Comparison of ENCODE assay signal across 8 cellular contexts in genomic region chr17:44533533-44534246, GRCh38. TPM values are rescaled to one million over a fixed set of nuclear protein-coding genes. Genes with fewer than 3 reads are reported as not detected.
A peak's percentile ranks its signal among the peaks of the same experiment; 100 is the strongest.
DNase-seq lines count a peak whose midpoint lies in the region; ATAC-seq and TF ChIP-seq lines count a peak whose summit lies in the region.

No MANE protein-coding gene starts in this region.

- H3K27ac ChIP-seq in CD8-positive, alpha-beta memory T cell (ENCODE audit: low read depth, low read length), result no peak overlapping the region
- H3K27ac ChIP-seq in dorsolateral prefrontal cortex, result peak overlapping the region in 12 of 59 donors; percentile 6 to 82 (median 32)

- H3K4me3 Mint-ChIP-seq in CD8-positive, alpha-beta memory T cell, result no peak overlapping the region
- peak overlapping the region; percentile 6 for H3K4me3 Mint-ChIP-seq in activated CD4-positive, alpha-beta memory T cell treated with anti-CD3 and anti-CD28 coated beads for 36 hours

- intact Hi-C loops in activated CD4-positive, alpha-beta memory T cell treated with anti-CD3 and anti-CD28 coated beads for 36 hours (cut with micrococcal nuclease), result loop anchor here (1.0 to 10.0 kb wide), 3 partner anchors 104 to 331 kb away; no protein-coding TSS in a partner anchor
- intact Hi-C loops in dorsolateral prefrontal cortex (cut with DNase I), result loop anchor here in 1 of 2 donors (2.0 kb wide), 1 partner anchor 103 kb away; no protein-coding TSS in a partner anchor

- peaks cover 3% of the 10 kb centered on the region for H3K27me3 ChIP-seq in CD8-positive, alpha-beta memory T cell (ENCODE audit: insufficient read depth, low read length, poor library complexity, severe bottlenecking)
- H3K27me3 ChIP-seq in dorsolateral prefrontal cortex, result peaks cover 0 to 5% (median 0%) of the 10 kb centered on the region in 45 donors

- TF ChIP-seq CTCF in dorsolateral prefrontal cortex (IDR thresholded peaks at IDR 0.05 in 54 of 56, conservative IDR thresholded peaks at IDR 0.05 in 2 of 56; ENCODE audit: low read depth in 1 of 56, partially characterized antibody in 56 of 56), result peak; percentile 61 to 97 (median 89)

- peak overlapping the region in 5 of 8 donors; percentile 11 to 94 (median 44) for H3K27ac Mint-ChIP-seq in CD8-positive, alpha-beta memory T cell
- no peak overlapping the region for H3K27ac Mint-ChIP-seq in activated CD4-positive, alpha-beta memory T cell treated with anti-CD3 and anti-CD28 coated beads for 36 hours

- POLR2A ChIA-PET in CD8-positive, alpha-beta memory T cell (lab: Charles Lee), result no interaction called here
- POLR2A ChIA-PET in activated CD4-positive, alpha-beta memory T cell treated with anti-CD3 and anti-CD28 coated beads for 36 hours (lab: Charles Lee), result no interaction called here

- no peaks in the 10 kb centered on the region for H3K36me3 Mint-ChIP-seq in CD8-positive, alpha-beta memory T cell
- H3K36me3 Mint-ChIP-seq in activated CD4-positive, alpha-beta memory T cell treated with anti-CD3 and anti-CD28 coated beads for 36 hours, result no peaks in the 10 kb centered on the region

- H3K9me3 ChIP-seq in CD8-positive, alpha-beta memory T cell (ENCODE audit: low read length), result no peaks in the 10 kb centered on the region

- peaks cover 0 to 11% of the 10 kb centered on the region in 2 donors for H3K27me3 Mint-ChIP-seq in CD8-positive, alpha-beta memory T cell
- H3K27me3 Mint-ChIP-seq in activated CD4-positive, alpha-beta memory T cell treated with anti-CD3 and anti-CD28 coated beads for 36 hours, result peaks cover 3% of the 10 kb centered on the region

- H3K4me3 ChIP-seq in CD8-positive, alpha-beta memory T cell (ENCODE audit: low read length), result no peak overlapping the region
- peak overlapping the region in 10 of 59 donors; percentile 5 to 34 (median 20) for H3K4me3 ChIP-seq in dorsolateral prefrontal cortex

- no peaks in the 10 kb centered on the region for H3K36me3 ChIP-seq in CD8-positive, alpha-beta memory T cell (ENCODE audit: insufficient read depth, low read length)

- CTCF ChIA-PET in CD8-positive, alpha-beta memory T cell (lab: Charles Lee), result interaction anchor here (0.7 to 1.8 kb wide), 13 partner anchors 9 to 331 kb away, joined by 3 to 7 read pairs (median 5); partner anchors contain the start of gene FZD2
- CTCF ChIA-PET in activated CD4-positive, alpha-beta memory T cell treated with anti-CD3 and anti-CD28 coated beads for 36 hours (lab: Charles Lee), result interaction anchor here (0.6 to 3.5 kb wide), 35 partner anchors 9 to 602 kb away, joined by 3 to 19 read pairs (median 3); partner anchors contain the start of genes ACBD4, DBF4B, FZD2 and MEIOC

- H3K9me3 Mint-ChIP-seq in CD8-positive, alpha-beta memory T cell, result no peaks in the 10 kb centered on the region
- H3K9me3 Mint-ChIP-seq in activated CD4-positive, alpha-beta memory T cell treated with anti-CD3 and anti-CD28 coated beads for 36 hours, result no peaks in the 10 kb centered on the region

- peak; percentile 65 to 87 (median 74) for DNase-seq in CD8-positive, alpha-beta memory T cell
- DNase-seq in HPDE6-E6E7 (ENCODE audit: extremely low spot score), result peak; percentile 94
- peak; percentile 86 for DNase-seq in NCI-H774 (lab: John Stamatoyannopoulos, UW)
- DNase-seq in activated CD4-positive, alpha-beta memory T cell treated with anti-CD3 and anti-CD28 coated beads for 36 hours, result peak; percentile 91
- peak; percentile 20 to 81 (median 71) for DNase-seq in dorsolateral prefrontal cortex
- DNase-seq in medulla oblongata (ENCODE audit: extremely low spot score), result peak; percentile 90
- peak; percentile 71 to 89 (median 89) for DNase-seq in stimulated activated CD4-positive, alpha-beta T cell treated with anti-CD3 and anti-CD28 coated beads, TNF-alpha, amount 100 ng/mL, for 48 hours (ENCODE audit: low read depth in 3 of 3)

- H3K4me1 Mint-ChIP-seq in CD8-positive, alpha-beta memory T cell, result peaks cover 6 to 9% (median 8%) of the 10 kb centered on the region in 3 donors
- peaks cover 8% of the 10 kb centered on the region for H3K4me1 Mint-ChIP-seq in activated CD4-positive, alpha-beta memory T cell treated with anti-CD3 and anti-CD28 coated beads for 36 hours (ENCODE audit: low read depth)

- H3K4me1 ChIP-seq in CD8-positive, alpha-beta memory T cell (ENCODE audit: insufficient read depth, low read length), result no peaks in the 10 kb centered on the region

- ATAC-seq in HG03432 (IDR thresholded peaks at IDR 0.05; ENCODE audit: unreplicated experiment), result no peak

RNA-seq across cellular contexts. Expression of gene FZD2, which starts 23.6 kb away (rescaled TPM):
- under 1 TPM in 1 of 2 experiments, not detected in 1; 0.11 TPM for total RNA-seq in CD8-positive, alpha-beta memory T cell
- polyA plus RNA-seq in CD8-positive, alpha-beta memory T cell, result not detected
- total RNA-seq in activated CD4-positive, alpha-beta memory T cell treated with anti-CD3 and anti-CD28 coated beads for 36 hours, result not detected
- 1 to 10 TPM in 82 of 120 experiments, under 1 TPM in 38; 0.48 to 4.2 (median 1.3) TPM for total RNA-seq in dorsolateral prefrontal cortex

RNA-seq across cellular contexts. Expression of gene GPATCH8, which starts 30.5 kb away (rescaled TPM):
- total RNA-seq in CD8-positive, alpha-beta memory T cell, result 10 to 100 TPM; 41.6 to 43.3 TPM
- 73.3 TPM for polyA plus RNA-seq in CD8-positive, alpha-beta memory T cell
- total RNA-seq in activated CD4-positive, alpha-beta memory T cell treated with anti-CD3 and anti-CD28 coated beads for 36 hours, result 10 to 100 TPM; 38.5 to 40.8 TPM
- total RNA-seq in dorsolateral prefrontal cortex, result 100 to 1,000 TPM in 11 of 120 experiments, 10 to 100 TPM in 109; 53.8 to 111 (median 82.5) TPM
